16 cellular contexts compared by ENCODE assay signal in the genomic region with DNA sequence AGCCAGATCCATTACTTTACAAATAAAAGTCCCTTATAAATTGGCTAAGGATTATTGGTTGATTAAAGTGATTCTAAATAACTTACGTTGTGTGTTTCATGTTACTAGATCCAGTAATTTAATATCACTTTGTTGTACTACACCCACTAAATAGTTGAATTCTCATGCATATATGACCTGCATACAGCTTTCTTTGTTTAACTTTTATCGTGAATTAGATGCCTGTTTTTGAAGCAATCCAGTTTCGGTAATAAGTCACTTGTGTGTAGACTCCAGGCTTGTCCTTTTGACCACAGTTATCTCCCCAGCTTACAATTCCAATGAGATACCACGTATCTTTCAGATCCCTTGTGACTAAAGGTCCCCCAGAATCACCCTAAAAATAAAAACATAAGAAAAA. TPM values are rescaled to one million over a fixed set of nuclear protein-coding genes. Genes with fewer than 3 reads are reported as not detected.
DNase-seq lines count a peak whose midpoint lies in the region; ATAC-seq and TF ChIP-seq lines count a peak whose summit lies in the region.
"Had no signal": no experiment of that assay in that cellular context is flagged by ENCODE, and none has a peak within 500 bp of the region (broad histone marks: within the 10 kb centered on the region; RNA-seq: fewer than 3 reads in every experiment).

No MANE protein-coding gene starts in this region.

- H3K36me3 ChIP-seq in GM23338 (ENCODE audit: insufficient read depth) (no peaks in the 10 kb centered on the region), hepatocyte (replicated peaks; ENCODE audit: insufficient read depth, low read depth) (no peaks in the 10 kb centered on the region)
- H3K36me3 ChIP-seq: BLaER1, HAP-1 had no signal

- intact Hi-C loops in natural killer cell (cut with micrococcal nuclease) = loop anchor here (2.0 kb wide), 1 partner anchor 362 kb away; no protein-coding TSS in a partner anchor

- H3K4me3 Mint-ChIP-seq in GM23338 = no peak overlapping the region
- H3K4me3 Mint-ChIP-seq in natural killer cell = no peak overlapping the region
- H3K4me3 Mint-ChIP-seq: CD14-positive monocyte; CD4-positive, alpha-beta memory T cell had no signal

- H3K36me3 Mint-ChIP-seq in GM23338 (ENCODE audit: low read depth) (no peaks in the 10 kb centered on the region), natural killer cell (no peaks in the 10 kb centered on the region)
- H3K36me3 Mint-ChIP-seq: CD14-positive monocyte; CD4-positive, alpha-beta memory T cell had no signal

- H3K27ac ChIP-seq in GM23338 (ENCODE audit: low read depth) (no peak overlapping the region), hepatocyte (peak overlapping the region; percentile 66)
- H3K27ac ChIP-seq: BLaER1 had no signal

- H3K27ac Mint-ChIP-seq in GM23338 (peak overlapping the region; percentile 57; the same call in 1 of the 2 replicates), natural killer cell (no peak overlapping the region)
- H3K27ac Mint-ChIP-seq: CD14-positive monocyte; CD4-positive, alpha-beta memory T cell had no signal

- no peak overlapping the region for H3K4me2 ChIP-seq in GM23338
- peak overlapping the region; percentile 48 for H3K4me2 ChIP-seq in hepatocyte
- H3K4me2 ChIP-seq: BLaER1 had no signal

- H4K20me1 ChIP-seq in GM23338 (replicated peaks; ENCODE audit: insufficient read depth) (no peaks in the 10 kb centered on the region), hepatocyte (ENCODE audit: insufficient read depth, poor library complexity, severe bottlenecking) (no peaks in the 10 kb centered on the region)
- H4K20me1 ChIP-seq: BLaER1 had no signal

- DNase-seq in COLO829 (ENCODE audit: low spot score) (peak; percentile 51), GM23338 (ENCODE audit: low spot score) (no peak), OCI-M1 (lab: John Stamatoyannopoulos, UW) (peak; percentile 53), hepatocyte (ENCODE audit: low spot score) (no peak), iPS-NIHi11 (ENCODE audit: low spot score) (no peak), natural killer cell (no peak)
- no peak for DNase-seq in activated CD8-positive, alpha-beta memory T cell treated with anti-CD3 and anti-CD28 coated beads for 24 hours
- DNase-seq: 8988T had no signal

- whole genome bisulfite sequencing in hepatocyte (ENCODE audit: low lambda C conversion rate, missing lambda C conversion rate) = 47% methylated on average over 4 of the region's 4 CpGs

- no peaks in the 10 kb centered on the region for H3K27me3 ChIP-seq in GM23338 (ENCODE audit: insufficient read depth)
- no peaks in the 10 kb centered on the region for H3K27me3 ChIP-seq in hepatocyte
- H3K27me3 ChIP-seq: BLaER1 had no signal

- ATAC-seq in GM23338 (no peak), GM18519 (IDR thresholded peaks at IDR 0.05; ENCODE audit: low FRiP score, unreplicated experiment) (no peak), natural killer cell (no peak)

- no peaks in the 10 kb centered on the region for H3K9me3 ChIP-seq in hepatocyte (ENCODE audit: low read depth)
- H3K9me3 ChIP-seq: BLaER1 had no signal

- H3K79me2 ChIP-seq in GM23338 (replicated peaks; ENCODE audit: insufficient read depth) (no peaks in the 10 kb centered on the region), hepatocyte (no peaks in the 10 kb centered on the region)

- TF ChIP-seq CTCF in GM23338 (conservative IDR thresholded peaks at IDR 0.05; ENCODE audit: low read depth in 2 of 2) (no peak), hepatocyte (IDR thresholded peaks at IDR 0.05; ENCODE audit: poor library complexity) (no peak), natural killer cell (IDR thresholded peaks at IDR 0.05) (no peak)

- no peaks in the 10 kb centered on the region for H3K4me1 Mint-ChIP-seq in GM23338
- H3K4me1 Mint-ChIP-seq in natural killer cell = no peaks in the 10 kb centered on the region
- H3K4me1 Mint-ChIP-seq: CD14-positive monocyte; CD4-positive, alpha-beta memory T cell had no signal

- H3K4me3 ChIP-seq in GM23338 = no peak overlapping the region
- no peak overlapping the region for H3K4me3 ChIP-seq in hepatocyte
- H3K4me3 ChIP-seq: BLaER1, HAP-1 had no signal

- no peaks in the 10 kb centered on the region for H3K27me3 Mint-ChIP-seq in GM23338 (ENCODE audit: insufficient read depth, low read depth, poor library complexity)
- peaks cover 5 to 6% of the 10 kb centered on the region in 2 donors for H3K27me3 Mint-ChIP-seq in natural killer cell (ENCODE audit: low read depth in 2 of 2)

- H3K4me1 ChIP-seq in GM23338 (ENCODE audit: insufficient read depth) (no peaks in the 10 kb centered on the region), hepatocyte (ENCODE audit: insufficient read depth) (peaks cover 6% of the 10 kb centered on the region)
- H3K4me1 ChIP-seq: BLaER1, HAP-1 had no signal

- H3K9me3 Mint-ChIP-seq in GM23338 = no peaks in the 10 kb centered on the region
- no peaks in the 10 kb centered on the region for H3K9me3 Mint-ChIP-seq in natural killer cell

- H2AFZ ChIP-seq in GM23338 = no peak overlapping the region
- H2AFZ ChIP-seq in hepatocyte = no peak overlapping the region

- no peaks in the 10 kb centered on the region for H3F3A ChIP-seq in GM23338 (replicated peaks; ENCODE audit: low read depth)

- H3K9me2 ChIP-seq in GM23338 (ENCODE audit: insufficient read depth) (no peaks in the 10 kb centered on the region), hepatocyte (replicated peaks; ENCODE audit: insufficient read depth) (no peaks in the 10 kb centered on the region)

TF ChIP-seq in GM23338, 12 proteins besides CTCF, POLR2A, EP300 and RAD21 (continues in another document):
- TF ChIP-seq JUNB (IDR thresholded peaks at IDR 0.05; ENCODE audit: unreplicated experiment) = no peak
- no peak for TF ChIP-seq ZNF331 (CRISPR knock-in tag; IDR thresholded peaks at IDR 0.05; ENCODE audit: low read depth)
- TF ChIP-seq, protein P1, sequence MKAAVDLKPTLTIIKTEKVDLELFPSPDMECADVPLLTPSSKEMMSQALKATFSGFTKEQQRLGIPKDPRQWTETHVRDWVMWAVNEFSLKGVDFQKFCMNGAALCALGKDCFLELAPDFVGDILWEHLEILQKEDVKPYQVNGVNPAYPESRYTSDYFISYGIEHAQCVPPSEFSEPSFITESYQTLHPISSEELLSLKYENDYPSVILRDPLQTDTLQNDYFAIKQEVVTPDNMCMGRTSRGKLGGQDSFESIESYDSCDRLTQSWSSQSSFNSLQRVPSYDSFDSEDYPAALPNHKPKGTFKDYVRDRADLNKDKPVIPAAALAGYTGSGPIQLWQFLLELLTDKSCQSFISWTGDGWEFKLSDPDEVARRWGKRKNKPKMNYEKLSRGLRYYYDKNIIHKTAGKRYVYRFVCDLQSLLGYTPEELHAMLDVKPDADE (IDR thresholded peaks at IDR 0.05) = no peak

RNA-seq across cellular contexts. Expression of gene TMPRSS11D, which starts 27.3 kb away (rescaled TPM):
- total RNA-seq in GM23338 (2014; rRNA removed; shearing (Covaris generic)) = not detected in 2 replicates
- polyA plus RNA-seq in GM23338 (2016; fragmentation: Nextera tagmentation; extraction: Ambion mirVana) (not detected in 2 replicates), hepatocyte (0.23 TPM in 1 of 2 replicates, not detected in the other)
- total RNA-seq in hepatocyte (not detected in 2 replicates), natural killer cell (not detected)
- total RNA-seq: A673; CD4-positive, alpha-beta memory T cell had no signal
- polyA plus RNA-seq: AG04450; CD14-positive monocyte; CD4-positive, alpha-beta memory T cell had no signal

RNA-seq across cellular contexts. Expression of gene TMPRSS11A, which starts 52.2 kb away (rescaled TPM):
- total RNA-seq in GM23338 (2014; rRNA removed; shearing (Covaris generic)) = not detected in 2 replicates
- polyA plus RNA-seq in GM23338 (2016; fragmentation: Nextera tagmentation; extraction: Ambion mirVana) (0.16 TPM in 1 of 2 replicates, not detected in the other), hepatocyte (0.07 TPM in 1 of 2 replicates, not detected in the other)
- total RNA-seq in hepatocyte (0.08 and 0.10 TPM in 2 replicates), natural killer cell (not detected)
- total RNA-seq: A673; CD4-positive, alpha-beta memory T cell; H4 had no signal
- polyA plus RNA-seq: AG04450; CD14-positive monocyte; CD4-positive, alpha-beta memory T cell had no signal

Comparison
In these comparisons a context has a peak if more than half of its experiments do, and no peak if none do; other contexts are left out.
1. DNase-seq: peak in COLO829 (single experiment) and OCI-M1 (single experiment); none in GM23338 (single experiment), hepatocyte (single experiment), activated CD8-positive, alpha-beta memory T cell treated with anti-CD3 and anti-CD28 coated beads for 24 hours (single experiment), iPS-NIHi11 (single experiment) and natural killer cell (single experiment).